Comparison of ENCODE assay signal across 16 cellular contexts in genomic region chr17:64259436-64259835, GRCh38. TPM values are rescaled to one million over a fixed set of nuclear protein-coding genes. Genes with fewer than 3 reads are reported as not detected.
DNase-seq lines count a peak whose midpoint lies in the region; ATAC-seq and TF ChIP-seq lines count a peak whose summit lies in the region.
"Had no signal": no experiment of that assay in that cellular context is flagged by ENCODE, and none has a peak within 500 bp of the region (broad histone marks: within the 10 kb centered on the region; RNA-seq: fewer than 3 reads in every experiment).

No MANE protein-coding gene starts in this region.

- H3K9me3 ChIP-seq in GM23248 (ENCODE audit: low read depth), result no peaks in the 10 kb centered on the region
- H3K9me3 ChIP-seq in RWPE2 (ENCODE audit: severe bottlenecking), result no peaks in the 10 kb centered on the region
- no peaks in the 10 kb centered on the region for H3K9me3 ChIP-seq in hepatocyte (ENCODE audit: low read depth)
- no peaks in the 10 kb centered on the region for H3K9me3 ChIP-seq in psoas muscle
- H3K9me3 ChIP-seq: A549, BLaER1 had no signal

- H3K4me1 ChIP-seq in GM23248 (ENCODE audit: insufficient read depth) (peaks cover 45% of the 10 kb centered on the region), RWPE2 (ENCODE audit: insufficient read depth, poor library complexity, severe bottlenecking) (peaks cover 42% of the 10 kb centered on the region), hepatocyte (ENCODE audit: insufficient read depth) (peaks cover 26% of the 10 kb centered on the region), psoas muscle (peaks cover 65% of the 10 kb centered on the region)

- H3K27ac ChIP-seq in GM23248, result peak overlapping the region; percentile 17
- H3K27ac ChIP-seq in RWPE2 (ENCODE audit: poor library complexity, severe bottlenecking), result peak overlapping the region; percentile 55
- peak overlapping the region; percentile 37 for H3K27ac ChIP-seq in hepatocyte
- peak overlapping the region; percentile 98 for H3K27ac ChIP-seq in psoas muscle
- H3K27ac ChIP-seq: A549, BLaER1 had no signal

- ATAC-seq in RWPE2 (ENCODE audit: low read depth), result no peak
- no peak for ATAC-seq in psoas muscle
- no peak for ATAC-seq in HG03457 (IDR thresholded peaks at IDR 0.05; ENCODE audit: unreplicated experiment)
- ATAC-seq in HG03442 (IDR thresholded peaks at IDR 0.05; ENCODE audit: unreplicated experiment), result no peak
- ATAC-seq: A549, K562 had no signal

- H3K4me1 Mint-ChIP-seq in activated CD4-positive, alpha-beta T cell treated with anti-CD3 and anti-CD28 coated beads, Interleukin-2, amount 10 ng/mL, durations not matched to agents 7 days and 5 days, result peaks cover 39% of the 10 kb centered on the region

- no peak overlapping the region for H3K4me3 Mint-ChIP-seq in activated CD4-positive, alpha-beta T cell treated with anti-CD3 and anti-CD28 coated beads, Interleukin-2, amount 10 ng/mL, durations not matched to agents 7 days and 5 days

- DNase-seq in GM23248 (no peak), RWPE2 (ENCODE audit: low spot score) (no peak), hepatocyte (ENCODE audit: low spot score) (no peak), psoas muscle (no peak)
- no peak for DNase-seq in activated CD4-positive, alpha-beta T cell treated with anti-CD3 and anti-CD28 coated beads, Interleukin-2, amount 10 ng/mL, durations not matched to agents 7 days and 5 days
- DNase-seq: DMS79, NCI-H1105 treated with DMSO at 0.1 percent for 48 hours, NCI-H1694, NCI-H2081 treated with DMSO at 0.1 percent for 48 hours, NCI-H774, SHP77 had no signal

- in situ Hi-C loops in GM23248 (cut with MboI), result no loop called here

- H3K36me3 ChIP-seq in GM23248 (ENCODE audit: low read depth) (no peaks in the 10 kb centered on the region), RWPE2 (ENCODE audit: low read depth) (no peaks in the 10 kb centered on the region), hepatocyte (replicated peaks; ENCODE audit: insufficient read depth, low read depth) (no peaks in the 10 kb centered on the region), psoas muscle (ENCODE audit: insufficient read depth in 1 of 2, low read depth in 1 of 2) (no peaks in the 10 kb centered on the region)
- H3K36me3 ChIP-seq: BLaER1 had no signal

- TF ChIP-seq CTCF in RWPE2 (IDR thresholded peaks at IDR 0.05; ENCODE audit: poor library complexity, severe bottlenecking) (no peak), hepatocyte (IDR thresholded peaks at IDR 0.05; ENCODE audit: poor library complexity) (no peak), psoas muscle (IDR thresholded peaks at IDR 0.05) (no peak)

- H3K9me2 ChIP-seq in GM23248 (ENCODE audit: insufficient read depth) (no peaks in the 10 kb centered on the region), hepatocyte (replicated peaks; ENCODE audit: insufficient read depth) (no peaks in the 10 kb centered on the region)

- no peak overlapping the region for H3K4me3 ChIP-seq in GM23248
- H3K4me3 ChIP-seq in RWPE2 (ENCODE audit: severe bottlenecking), result no peak overlapping the region
- H3K4me3 ChIP-seq in hepatocyte, result no peak overlapping the region
- H3K4me3 ChIP-seq in psoas muscle, result no peak overlapping the region
- H3K4me3 ChIP-seq: A549, BLaER1, K562 had no signal

- peaks cover 2% of the 10 kb centered on the region for H3K36me3 Mint-ChIP-seq in activated CD4-positive, alpha-beta T cell treated with anti-CD3 and anti-CD28 coated beads, Interleukin-2, amount 10 ng/mL, durations not matched to agents 7 days and 5 days (ENCODE audit: low read depth)

- no peaks in the 10 kb centered on the region for H3K27me3 ChIP-seq in GM23248 (replicated peaks; ENCODE audit: insufficient read depth)
- no peaks in the 10 kb centered on the region for H3K27me3 ChIP-seq in RWPE2 (ENCODE audit: insufficient read depth, poor library complexity, severe bottlenecking)
- H3K27me3 ChIP-seq in hepatocyte, result no peaks in the 10 kb centered on the region
- H3K27me3 ChIP-seq in psoas muscle (ENCODE audit: insufficient read depth in 3 of 3, low read length in 2 of 3), result no peaks in the 10 kb centered on the region
- H3K27me3 ChIP-seq: BLaER1 had no signal

- H3K27me3 Mint-ChIP-seq in activated CD4-positive, alpha-beta T cell treated with anti-CD3 and anti-CD28 coated beads, Interleukin-2, amount 10 ng/mL, durations not matched to agents 7 days and 5 days, result no peaks in the 10 kb centered on the region

- H3K9ac ChIP-seq in GM23248, result no peak overlapping the region
- H3K9ac ChIP-seq: BLaER1 had no signal

- H4K20me1 ChIP-seq in GM23248 (ENCODE audit: insufficient read depth) (no peaks in the 10 kb centered on the region), hepatocyte (ENCODE audit: insufficient read depth, poor library complexity, severe bottlenecking) (peaks cover 15% of the 10 kb centered on the region)

- H3K79me2 ChIP-seq in GM23248 (ENCODE audit: insufficient read depth) (peaks cover 79% of the 10 kb centered on the region), hepatocyte (peaks cover 76% of the 10 kb centered on the region)

- WGBS in GM23248 (ENCODE audit: low coverage in 1 of 2, low lambda C conversion rate in 2 of 2, missing lambda C conversion rate in 2 of 2), 2 experiments, result 83 to 87% methylated on average over 3 of the region's 3 CpGs
- 77% methylated on average over 3 of the region's 3 CpGs for WGBS in hepatocyte (ENCODE audit: low lambda C conversion rate, missing lambda C conversion rate)
- WGBS in psoas muscle, 3 donors, result 45 to 70% (median 49%) methylated on average over 3 of the region's 3 CpGs

- intact Hi-C loops in psoas muscle (cut with DNase I), result loop anchor here in 1 of 2 donors (5.0 kb wide), 1 partner anchor 42 kb away; no protein-coding TSS in a partner anchor

- H3K4me2 ChIP-seq in GM23248 (ENCODE audit: unreplicated experiment), result peak overlapping the region; percentile 2
- H3K4me2 ChIP-seq in hepatocyte, result peak overlapping the region; percentile 12
- H3K4me2 ChIP-seq: A549, BLaER1 had no signal

- H2AFZ ChIP-seq in GM23248 (no peak overlapping the region), hepatocyte (no peak overlapping the region)

- CTCF ChIA-PET in activated CD4-positive, alpha-beta T cell treated with anti-CD3 and anti-CD28 coated beads, Interleukin-2, amount 10 ng/mL, durations not matched to agents 7 days and 5 days (lab: Charles Lee), result interaction anchor here (0.9 kb wide), 1 partner anchor 23 kb away, joined by 3 read pairs; no protein-coding TSS in a partner anchor

- peaks cover 27% of the 10 kb centered on the region for H3F3A ChIP-seq in GM23248 (ENCODE audit: insufficient read depth)

- no peak overlapping the region for H3K27ac Mint-ChIP-seq in activated CD4-positive, alpha-beta T cell treated with anti-CD3 and anti-CD28 coated beads, Interleukin-2, amount 10 ng/mL, durations not matched to agents 7 days and 5 days

- no peaks in the 10 kb centered on the region for H3K9me3 Mint-ChIP-seq in activated CD4-positive, alpha-beta T cell treated with anti-CD3 and anti-CD28 coated beads, Interleukin-2, amount 10 ng/mL, durations not matched to agents 7 days and 5 days

- POLR2A ChIA-PET in activated CD4-positive, alpha-beta T cell treated with anti-CD3 and anti-CD28 coated beads, Interleukin-2, amount 10 ng/mL, durations not matched to agents 7 days and 5 days (lab: Charles Lee), result no interaction called here

RNA-seq across cellular contexts. Expression of gene TEX2, which starts 3.6 kb away (rescaled TPM):
- total RNA-seq in GM23248 (2014; rRNA removed; shearing (Covaris generic)), result 37.0 and 39.8 TPM in 2 replicates
- 26.9 and 28.3 TPM in 2 replicates for polyA plus RNA-seq in GM23248 (2016; fragmentation: Nextera tagmentation; extraction: Ambion mirVana)
- total RNA-seq in hepatocyte, result 37.4 and 37.7 TPM in 2 replicates
- 22.1 and 27.9 TPM in 2 replicates for polyA plus RNA-seq in hepatocyte
- 10 to 100 TPM; 45.7 to 72.7 (median 55.7) TPM for total RNA-seq in psoas muscle
- polyA plus RNA-seq in psoas muscle, result 10 to 100 TPM; 29.4 to 57.1 (median 42.9) TPM
- 10 to 100 TPM; 14.3 to 16.8 TPM for total RNA-seq in activated CD4-positive, alpha-beta T cell treated with anti-CD3 and anti-CD28 coated beads, Interleukin-2, amount 10 ng/mL, durations not matched to agents 7 days and 5 days

Comparison
In these comparisons a context has a peak if more than half of its experiments do, and no peak if none do; other contexts are left out.
1. H3K27ac ChIP-seq: peak in every context shown above with its lines; median percentile 98 in psoas muscle; 55 in RWPE2; 37 in hepatocyte; 17 in GM23248.